25 cellular contexts compared by ENCODE assay signal in the genomic region with DNA sequence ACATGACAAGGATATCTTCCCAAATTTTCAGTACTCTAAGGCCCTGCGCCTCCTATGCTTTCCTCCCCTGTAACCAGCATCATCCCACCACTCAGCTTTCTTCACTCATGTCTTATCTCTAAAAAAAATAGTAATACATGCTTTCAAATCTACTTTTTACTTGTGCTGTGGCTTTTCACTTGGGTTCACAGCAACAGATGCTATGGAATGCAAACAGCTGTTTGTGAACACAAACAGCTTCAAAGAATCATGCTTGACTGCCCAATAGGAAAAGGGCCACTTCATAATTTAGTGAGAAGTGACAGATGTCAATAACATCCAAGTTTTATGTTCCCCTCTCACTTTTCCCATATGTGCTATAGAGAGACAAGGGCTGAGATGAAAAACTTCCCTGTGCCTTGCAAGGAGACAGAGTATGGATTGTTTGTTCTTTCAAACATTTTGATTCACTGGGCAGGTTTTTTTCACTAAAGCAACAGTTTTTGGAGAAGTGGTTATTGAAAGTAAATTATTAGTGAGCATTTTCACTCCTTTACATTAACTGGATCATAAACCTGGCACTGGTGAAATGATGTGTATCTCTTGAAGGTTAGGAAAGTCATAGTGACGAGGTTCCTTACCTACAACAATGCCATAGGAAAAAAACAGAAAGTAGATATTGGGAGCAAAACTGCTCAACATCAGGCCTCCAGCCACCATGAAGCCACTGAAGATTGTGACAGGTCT. TPM values are rescaled to one million over a fixed set of nuclear protein-coding genes. Genes with fewer than 3 reads are reported as not detected.
A peak's percentile ranks its signal among the peaks of the same experiment; 100 is the strongest.
DNase-seq lines count a peak whose midpoint lies in the region; ATAC-seq, FAIRE-seq and TF ChIP-seq lines count a peak whose summit lies in the region.
"Had no signal": no experiment of that assay in that cellular context is flagged by ENCODE, and none has a peak within 500 bp of the region (broad histone marks: within the 10 kb centered on the region; RNA-seq: fewer than 3 reads in every experiment).

No MANE protein-coding gene starts in this region.

- DNase-seq in D721Med (ENCODE audit: insufficient read length, low spot score) (no peak), LHCN-M2 (ENCODE audit: low read depth) (peak; percentile 10), Right ventricle myocardium superior (no peak), HTR-8/SVneo (ENCODE audit: insufficient read length, low spot score) (no peak), HUDEP-2 (lab: John Stamatoyannopoulos, UW; ENCODE audit: unreplicated experiment in 76 of 76) (no peak)
- DNase-seq: activated CD4-positive, CD25-positive, alpha-beta regulatory T cell; activated CD8-positive, alpha-beta T cell treated with anti-CD3 and anti-CD28 coated beads, Interleukin-2, amount 10 ng/mL, durations not matched to agents 7 days and 5 days; activated T-cell treated with anti-CD3 and anti-CD28 coated beads, Interleukin-2, amount 50 U/mL, for 72 hours; body of pancreas; CD4-positive, CD25-positive, alpha-beta regulatory T cell; cortex of kidney; hippocampal formation; islet precursor cell; naive thymus-derived CD4-positive, alpha-beta T cell; NCI-H1105 treated with DMSO at 0.1 percent for 48 hours; NCI-H774; PC-9; sigmoid colon; stimulated activated CD4-positive, alpha-beta T cell treated with anti-CD3 and anti-CD28 coated beads, Interleukin-1b, Interleukin-23, amount 100 ng/mL, for 48 hours; stomach; upper lobe of left lung had no signal

- ATAC-seq in GM19395 (IDR thresholded peaks at IDR 0.05; ENCODE audit: unreplicated experiment) (peak; percentile 74), HG02759 (IDR thresholded peaks at IDR 0.05; ENCODE audit: unreplicated experiment) (peak; percentile 38), Right ventricle myocardium superior (ENCODE audit: poor library complexity) (no peak), HG02798 (IDR thresholded peaks at IDR 0.05; ENCODE audit: poor library complexity, unreplicated experiment) (no peak)
- ATAC-seq: activated CD8-positive, alpha-beta T cell treated with anti-CD3 and anti-CD28 coated beads, Interleukin-2, amount 10 ng/mL, durations not matched to agents 7 days and 5 days; activated T-cell treated with anti-CD3 and anti-CD28 coated beads, Interleukin-2, amount 50 U/mL, for 72 hours; body of pancreas; naive thymus-derived CD4-positive, alpha-beta T cell had no signal

- intact Hi-C loops in Right ventricle myocardium superior (cut with DNase I), result no loop called here

- no peak for TF ChIP-seq CTCF in D721Med (IDR thresholded peaks at IDR 0.05; ENCODE audit: insufficient read depth, missing control alignments)

- FAIRE-seq in D721Med (lab: Jason Lieb, UNC), result peak; percentile 25
- FAIRE-seq in HTR-8/SVneo (lab: Jason Lieb, UNC), result no peak

RNA-seq across cellular contexts. Expression of gene SLC16A9, which starts 37.3 kb away (rescaled TPM):
- total RNA-seq in LHCN-M2 (2014; rRNA removed) (0.80 and 0.90 TPM in 2 replicates), Right ventricle myocardium superior (0.48 TPM)
- 0.47 TPM for polyA plus RNA-seq in LHCN-M2 (2012)
- total RNA-seq: lung microvascular endothelial cell, PC-9 had no signal
- polyA plus RNA-seq: naive thymus-derived CD4-positive, alpha-beta T cell had no signal

Comparison
In these comparisons a context has a peak if more than half of its experiments do, and no peak if none do; other contexts are left out.
1. ATAC-seq: peak in GM19395 (single experiment) and HG02759 (single experiment); none in Right ventricle myocardium superior (single experiment) and HG02798 (single experiment).